Comparison of ENCODE assay signal across 19 cellular contexts in genomic region chr5:138966236-138966985, GRCh38.
"Had no signal": no experiment of that assay in that cellular context is flagged by ENCODE, and none has a peak within 500 bp of the region (broad histone marks: within the 10 kb centered on the region; RNA-seq: fewer than 3 reads in every experiment).

No MANE protein-coding gene starts in this region.

- H3K9me3 Mint-ChIP-seq: activated naive CD4-positive, alpha-beta T cell treated with anti-CD3 and anti-CD28 coated beads, Interleukin-2, amount 10 ng/mL, durations not matched to agents 7 days and 5 days; activated T-cell treated with anti-CD3 and anti-CD28 coated beads, Interleukin-2, amount 50 U/mL, for 4 hours; activated T-helper 2 cell treated with anti-CD3 and anti-CD28 coated beads, Interferon-gamma antibody, Interleukin-2, Interleukin-4, amounts not matched to agents 10 μg/mL and 5 μg/mL and 100 μg/mL, durations not matched to agents 14 hours and 24 hours and 36 hours; naive B cell; neural crest cell had no signal

- H3K36me3 Mint-ChIP-seq: activated naive CD4-positive, alpha-beta T cell treated with anti-CD3 and anti-CD28 coated beads, Interleukin-2, amount 10 ng/mL, durations not matched to agents 7 days and 5 days; naive B cell had no signal

- H3K36me3 ChIP-seq: lower lobe of right lung, prostate gland, right atrium auricular region had no signal

- H3K27me3 Mint-ChIP-seq: naive B cell, T-helper 17 cell had no signal

- H3K4me1 ChIP-seq: foreskin keratinocyte had no signal

- H3K4me1 Mint-ChIP-seq: activated naive CD4-positive, alpha-beta T cell treated with anti-CD3 and anti-CD28 coated beads, Interleukin-2, amount 10 ng/mL, durations not matched to agents 7 days and 5 days; naive B cell had no signal

- H3K9me3 ChIP-seq: lower lobe of right lung, prostate gland, right atrium auricular region had no signal

- DNase-seq: activated CD4-positive, alpha-beta T cell treated with anti-CD3 and anti-CD28 coated beads for 4 hours; activated CD4-positive, alpha-beta T cell treated with anti-CD3 and anti-CD28 coated beads, Interleukin-2, amount 50 U/mL, for 48 hours; activated CD4-positive, CD25-positive, alpha-beta regulatory T cell; activated CD8-positive, alpha-beta memory T cell treated with anti-CD3 and anti-CD28 coated beads, Interleukin-2, amount 50 U/mL, for 48 hours; activated naive CD4-positive, alpha-beta T cell treated with anti-CD3 and anti-CD28 coated beads, Interleukin-2, amount 10 ng/mL, durations not matched to agents 7 days and 5 days; activated T-cell treated with anti-CD3 and anti-CD28 coated beads, Interleukin-2, amount 50 U/mL, for 4 hours; amygdala; foreskin keratinocyte; lower lobe of right lung; naive B cell; stimulated activated CD4-positive, alpha-beta T cell treated with anti-CD3 and anti-CD28 coated beads, Interleukin-4, amount 100 ng/mL, for 4 hours; stimulated activated naive CD8-positive, alpha-beta T cell treated with anti-CD3 and anti-CD28 coated beads, Interleukin-15, Interleukin-2, amounts not matched to agents 100 U/mL and 50 U/mL, for 24 hours; T-helper 17 cell had no signal

- H3K4me3 Mint-ChIP-seq: activated naive CD4-positive, alpha-beta T cell treated with anti-CD3 and anti-CD28 coated beads, Interleukin-2, amount 10 ng/mL, durations not matched to agents 7 days and 5 days; activated T-cell treated with anti-CD3 and anti-CD28 coated beads, Interleukin-2, amount 50 U/mL, for 4 hours; naive B cell; neural crest cell; T-helper 17 cell had no signal

- H3K27ac ChIP-seq: foreskin keratinocyte, lower lobe of right lung, prostate gland, right atrium auricular region had no signal

- H3K4me3 ChIP-seq: lower lobe of right lung, prostate gland, right atrium auricular region had no signal

- H3K27ac Mint-ChIP-seq: activated naive CD4-positive, alpha-beta T cell treated with anti-CD3 and anti-CD28 coated beads, Interleukin-2, amount 10 ng/mL, durations not matched to agents 7 days and 5 days; activated T-helper 2 cell treated with anti-CD3 and anti-CD28 coated beads, Interferon-gamma antibody, Interleukin-2, Interleukin-4, amounts not matched to agents 10 μg/mL and 5 μg/mL and 100 μg/mL, durations not matched to agents 14 hours and 24 hours and 36 hours; T-helper 17 cell had no signal

- H3K27me3 ChIP-seq: foreskin keratinocyte, right atrium auricular region had no signal

- ATAC-seq: activated T-cell treated with anti-CD3 and anti-CD28 coated beads, Interleukin-2, amount 50 U/mL, for 4 hours; foreskin keratinocyte; left lobe of liver; lower lobe of right lung; stimulated activated naive CD8-positive, alpha-beta T cell treated with anti-CD3 and anti-CD28 coated beads, Interleukin-15, Interleukin-2, amounts not matched to agents 100 U/mL and 50 U/mL, for 24 hours; T-helper 17 cell had no signal

- FAIRE-seq: keratinocyte had no signal
